ENCODE assay signal across 23 cellular contexts in genomic region chr7:89339748-89340147, GRCh38.
DNase-seq lines count a peak whose midpoint lies in the region; ATAC-seq, FAIRE-seq and TF ChIP-seq lines count a peak whose summit lies in the region.
"Had no signal": no experiment of that assay in that cellular context is flagged by ENCODE, and none has a peak within 500 bp of the region (broad histone marks: within the 10 kb centered on the region; RNA-seq: fewer than 3 reads in every experiment).

No MANE protein-coding gene starts in this region.

- intact Hi-C loops in HepG2 (cut with micrococcal nuclease; ENCODE audit: unreplicated experiment) (no loop called here), right lobe of liver (cut with DNase I) (no loop called here), K562 (cut with micrococcal nuclease) (no loop called here), PC-3 (cut with micrococcal nuclease) (loop anchor here (5.0 to 10.0 kb wide), 2 partner anchors 433 to 775 kb away; no protein-coding TSS in a partner anchor)

- H3K4me2 ChIP-seq in HepG2 (ENCODE audit: low read depth, low read length) (no peak overlapping the region), GM23338 (no peak overlapping the region), K562 (ENCODE audit: insufficient read depth, low read length) (no peak overlapping the region), neuronal stem cell (ENCODE audit: insufficient read depth, low read length, poor library complexity, severe bottlenecking) (no peak overlapping the region), PC-3 (ENCODE audit: low read length) (no peak overlapping the region)
- H3K4me2 ChIP-seq: BLaER1 had no signal

- H3K9ac ChIP-seq in HepG2 (ENCODE audit: insufficient read depth, low read depth, low read length) = no peak overlapping the region
- H3K9ac ChIP-seq in K562 (ENCODE audit: insufficient read depth in 1 of 2, low read depth in 2 of 2, low read length in 2 of 2) = no peak overlapping the region
- no peak overlapping the region for H3K9ac ChIP-seq in neuronal stem cell (ENCODE audit: low read depth, low read length, poor library complexity)
- H3K9ac ChIP-seq in PC-3 (ENCODE audit: low read length) = no peak overlapping the region
- H3K9ac ChIP-seq: BLaER1 had no signal

- peaks cover 25% of the 10 kb centered on the region for H3K4me1 Mint-ChIP-seq in GM23338

- H3K27me3 ChIP-seq in HepG2 (ENCODE audit: control insufficient read depth in 1 of 2, insufficient read depth in 2 of 2, low read length in 2 of 2) (no peaks in the 10 kb centered on the region), right lobe of liver (no peaks in the 10 kb centered on the region), GM23338 (ENCODE audit: insufficient read depth) (no peaks in the 10 kb centered on the region), K562 (ENCODE audit: control insufficient read depth in 2 of 2, insufficient read depth in 2 of 2, low read length in 2 of 2) (no peaks in the 10 kb centered on the region), neuronal stem cell (ENCODE audit: control insufficient read depth in 3 of 3, insufficient read depth in 3 of 3, low read depth in 1 of 3, low read length in 3 of 3) (no peaks in the 10 kb centered on the region), PC-3 (ENCODE audit: low read length) (no peaks in the 10 kb centered on the region)
- H3K27me3 ChIP-seq: BE2C, BLaER1 had no signal

- H3K27me3 Mint-ChIP-seq in GM23338 (ENCODE audit: insufficient read depth, low read depth, poor library complexity) = peaks cover 3% of the 10 kb centered on the region
- H3K27me3 Mint-ChIP-seq: CD4-positive, alpha-beta T cell had no signal

- DNase-seq in HepG2 (ENCODE audit: low spot score) (no peak), right lobe of liver (no peak), GM23338 (ENCODE audit: low spot score) (no peak), K562 (ENCODE audit: extremely low read depth in 1 of 4, low spot score in 3 of 4) (no peak), neuronal stem cell (ENCODE audit: low spot score) (no peak), NCI-H446 treated with DMSO at 0.1 percent for 48 hours (lab: John Stamatoyannopoulos, UW) (no peak), C1 segment of cervical spinal cord (lab: John Stamatoyannopoulos, UW) (no peak), PC-3 (no peak)
- DNase-seq: 8988T; BE2C; Caco-2; Calu3; CD4-positive, alpha-beta T cell; CD8-positive, alpha-beta T cell; DMS79 treated with DMSO at 0.1 percent for 48 hours; GF-D8 had no signal

- TF ChIP-seq CTCF in HepG2 (CRISPR knock-in tag; IDR thresholded peaks at IDR 0.05) = no peak
- no peak for TF ChIP-seq CTCF in right lobe of liver (IDR thresholded peaks at IDR 0.05)
- TF ChIP-seq CTCF in GM23338 (conservative IDR thresholded peaks at IDR 0.05; ENCODE audit: low read depth in 2 of 2) = no peak
- no peak for TF ChIP-seq CTCF in K562 (IDR thresholded peaks at IDR 0.05 in 2 of 3, conservative IDR thresholded peaks at IDR 0.05 in 1 of 3; ENCODE audit: insufficient read depth in 2 of 3, low read depth in 1 of 3, low read length in 3 of 3)
- no peak for TF ChIP-seq CTCF in PC-3 (conservative IDR thresholded peaks at IDR 0.05; ENCODE audit: low read depth, low read length)

- H4K20me1 ChIP-seq in HepG2 (ENCODE audit: insufficient read depth, low read length) (no peaks in the 10 kb centered on the region), GM23338 (replicated peaks; ENCODE audit: insufficient read depth) (no peaks in the 10 kb centered on the region), K562 (replicated peaks; ENCODE audit: control insufficient read depth, insufficient read depth, low read length) (no peaks in the 10 kb centered on the region), PC-3 (ENCODE audit: low read length) (no peaks in the 10 kb centered on the region)
- H4K20me1 ChIP-seq: BLaER1 had no signal

- H3K23ac ChIP-seq in neuronal stem cell (ENCODE audit: low read depth, low read length, poor library complexity) = no peak overlapping the region

- POLR2A ChIA-PET in HepG2 (lab: Yijun Ruan, JAX) (no interaction called here), K562 (lab: Yijun Ruan, JAX) (no interaction called here), PC-3 (lab: Charles Lee; ENCODE audit: unreplicated experiment) (no interaction called here)

- no peaks in the 10 kb centered on the region for H3K79me1 ChIP-seq in neuronal stem cell (ENCODE audit: low read depth, low read length)

- H3K18ac ChIP-seq in neuronal stem cell (ENCODE audit: low read length) = no peak overlapping the region

- BruUV-seq in HepG2 (replicated peaks; lab: Mats Ljungman, UMichigan) = no TSS peak
- BruUV-seq in K562 (replicated peaks; lab: Mats Ljungman, UMichigan) = no TSS peak
- BruUV-seq in PC-3 (replicated peaks; lab: Mats Ljungman, UMichigan) = no TSS peak

- H3K9me3 ChIP-seq in HepG2 (ENCODE audit: low read length) = no peaks in the 10 kb centered on the region
- H3K9me3 ChIP-seq in right lobe of liver = no peaks in the 10 kb centered on the region
- no peaks in the 10 kb centered on the region for H3K9me3 ChIP-seq in K562 (replicated peaks; ENCODE audit: control insufficient read depth, insufficient read depth, low read depth, low read length)
- no peaks in the 10 kb centered on the region for H3K9me3 ChIP-seq in neuronal stem cell (replicated peaks in 1 of 2; ENCODE audit: control insufficient read depth in 2 of 2, insufficient read depth in 1 of 2, low read depth in 1 of 2, low read length in 2 of 2)
- no peaks in the 10 kb centered on the region for H3K9me3 ChIP-seq in PC-3 (ENCODE audit: low read length)
- H3K9me3 ChIP-seq: BE2C, BLaER1, Caco-2 had no signal

- no peaks in the 10 kb centered on the region for H3K9me1 ChIP-seq in K562 (ENCODE audit: control insufficient read depth, insufficient read depth, low read length)

- H2AFZ ChIP-seq in HepG2 (ENCODE audit: low read length) (no peak overlapping the region), GM23338 (peak overlapping the region; percentile 9; the same call in 1 of the 2 replicates), K562 (ENCODE audit: low read depth, low read length) (no peak overlapping the region), neuronal stem cell (ENCODE audit: low read length) (peak overlapping the region; percentile 24), PC-3 (ENCODE audit: low read length) (no peak overlapping the region)

- H2BK15ac ChIP-seq in neuronal stem cell (ENCODE audit: low read length) = no peak overlapping the region

- no peak overlapping the region for H3K27ac Mint-ChIP-seq in GM23338
- H3K27ac Mint-ChIP-seq: CD4-positive, alpha-beta T cell; CD8-positive, alpha-beta T cell had no signal

- H2BK5ac ChIP-seq in neuronal stem cell (ENCODE audit: low read length) = no peak overlapping the region

- FAIRE-seq in HepG2 (lab: Jason Lieb, UNC) = no peak
- FAIRE-seq in K562 (lab: Jason Lieb, UNC) = no peak
- FAIRE-seq: A204.1, D721Med, G401.6, GM12891, GM19239 had no signal

- TF ChIP-seq RAD21 in HepG2 (CRISPR knock-in tag; IDR thresholded peaks at IDR 0.05) = no peak
- TF ChIP-seq RAD21 in K562 (CRISPR knock-in tag; conservative IDR thresholded peaks at IDR 0.05 in 1 of 2, IDR thresholded peaks at IDR 0.05 in 1 of 2) = no peak

- no peak overlapping the region for H4K91ac ChIP-seq in neuronal stem cell (ENCODE audit: low read depth, low read length, poor library complexity)

- no peak overlapping the region for H3K27ac ChIP-seq in HepG2 (ENCODE audit: extremely low read length, insufficient read depth, low read length)
- H3K27ac ChIP-seq in right lobe of liver = no peak overlapping the region
- H3K27ac ChIP-seq in GM23338 (ENCODE audit: low read depth) = no peak overlapping the region
- no peak overlapping the region for H3K27ac ChIP-seq in K562 (ENCODE audit: extremely low read depth, low read depth, low read length)
- H3K27ac ChIP-seq in neuronal stem cell (replicated peaks; ENCODE audit: low read length) = no peak overlapping the region
- no peak overlapping the region for H3K27ac ChIP-seq in PC-3 (ENCODE audit: low read length)
- H3K27ac ChIP-seq: BLaER1, C4-2B had no signal

- TF ChIP-seq POLR2A in HepG2 (IDR thresholded peaks at IDR 0.05; ENCODE audit: insufficient read depth in 1 of 2, low read depth in 2 of 2, low read length in 2 of 2) = no peak
- no peak for TF ChIP-seq POLR2A in right lobe of liver (IDR thresholded peaks at IDR 0.05)
- no peak for TF ChIP-seq POLR2A in K562 (conservative IDR thresholded peaks at IDR 0.05)

- CTCF ChIA-PET in HepG2 (lab: Yijun Ruan, JAX; ENCODE audit: low intra/inter-chr PET ratio, low total read pairs) (no interaction called here), K562 (lab: Yijun Ruan, JAX; ENCODE audit: low intra/inter-chr PET ratio) (no interaction called here), PC-3 (lab: Charles Lee) (no interaction called here)

- no peak overlapping the region for H2BK120ac ChIP-seq in neuronal stem cell (ENCODE audit: low read depth, low read length)

- H3K4me3 ChIP-seq in HepG2 (replicated peaks in 1 of 3; ENCODE audit: insufficient read depth in 1 of 3, low read depth in 2 of 3, low read length in 3 of 3) (no peak overlapping the region), right lobe of liver (no peak overlapping the region), GM23338 (no peak overlapping the region), K562 (no peak overlapping the region), neuronal stem cell (ENCODE audit: low read length in 2 of 2) (no peak overlapping the region), PC-3 (ENCODE audit: low read length) (no peak overlapping the region)
- H3K4me3 ChIP-seq: BLaER1 had no signal

- no peaks in the 10 kb centered on the region for H3K79me2 ChIP-seq in HepG2 (ENCODE audit: insufficient read depth, low read length)
- H3K79me2 ChIP-seq in GM23338 (replicated peaks; ENCODE audit: insufficient read depth) = no peaks in the 10 kb centered on the region
- H3K79me2 ChIP-seq in K562 (ENCODE audit: control insufficient read depth, insufficient read depth, low read length) = no peaks in the 10 kb centered on the region
- H3K79me2 ChIP-seq in PC-3 (ENCODE audit: low read length) = no peaks in the 10 kb centered on the region

- no peaks in the 10 kb centered on the region for H3K36me3 Mint-ChIP-seq in GM23338 (ENCODE audit: low read depth)
- H3K36me3 Mint-ChIP-seq: CD8-positive, alpha-beta T cell had no signal

- H3K9me2 ChIP-seq in GM23338 (ENCODE audit: insufficient read depth) = no peaks in the 10 kb centered on the region
- no peaks in the 10 kb centered on the region for H3K9me2 ChIP-seq in PC-3 (replicated peaks; ENCODE audit: low read length)

- no peaks in the 10 kb centered on the region for H3K36me3 ChIP-seq in HepG2 (replicated peaks in 1 of 2; ENCODE audit: control insufficient read depth in 1 of 2, insufficient read depth in 2 of 2, low read length in 2 of 2)
- no peaks in the 10 kb centered on the region for H3K36me3 ChIP-seq in right lobe of liver
- no peaks in the 10 kb centered on the region for H3K36me3 ChIP-seq in GM23338 (ENCODE audit: insufficient read depth)
- no peaks in the 10 kb centered on the region for H3K36me3 ChIP-seq in K562 (ENCODE audit: control insufficient read depth, insufficient read depth, low read length)
- H3K36me3 ChIP-seq in neuronal stem cell (replicated peaks in 1 of 2; ENCODE audit: control insufficient read depth in 2 of 2, insufficient read depth in 2 of 2, low read length in 2 of 2) = no peaks in the 10 kb centered on the region
- no peaks in the 10 kb centered on the region for H3K36me3 ChIP-seq in PC-3 (ENCODE audit: low read depth, low read length)
- H3K36me3 ChIP-seq: BE2C, BLaER1 had no signal

- H3K4me1 ChIP-seq in HepG2 (ENCODE audit: insufficient read depth, low read length) (no peaks in the 10 kb centered on the region), right lobe of liver (no peaks in the 10 kb centered on the region), GM23338 (ENCODE audit: insufficient read depth) (peaks cover 11% of the 10 kb centered on the region; the same call in 1 of the 2 replicates), K562 (replicated peaks in 1 of 2; ENCODE audit: control insufficient read depth in 2 of 2, insufficient read depth in 2 of 2, low read length in 2 of 2) (no peaks in the 10 kb centered on the region), neuronal stem cell (ENCODE audit: control insufficient read depth in 2 of 2, insufficient read depth in 1 of 2, low read depth in 1 of 2, low read length in 2 of 2) (no peaks in the 10 kb centered on the region), PC-3 (ENCODE audit: insufficient read depth, low read length) (no peaks in the 10 kb centered on the region)
- H3K4me1 ChIP-seq: BE2C, BLaER1, Caco-2 had no signal

- 0% methylated on average over 3 of the region's 3 CpGs for WGBS in HepG2 (ENCODE audit: low lambda C conversion rate)
- WGBS in right lobe of liver (ENCODE audit: insufficient coverage, low coverage, low lambda C conversion rate, missing lambda C conversion rate) = 28% methylated on average over 3 of the region's 3 CpGs
- WGBS in K562 (ENCODE audit: insufficient coverage, low coverage, missing lambda C conversion rate) = 1% methylated on average over 3 of the region's 3 CpGs
- no CpG with 5 or more reads among the region's 3 CpGs for WGBS in neuronal stem cell (ENCODE audit: extremely low coverage in 2 of 2, insufficient read length in 2 of 2, insufficient replicate concordance in 1 of 2), 2 donors

- no peak overlapping the region for H3K4ac ChIP-seq in neuronal stem cell (ENCODE audit: low read length)

- no peak overlapping the region for H3K4me3 Mint-ChIP-seq in GM23338
- H3K4me3 Mint-ChIP-seq: CD4-positive, alpha-beta T cell; CD8-positive, alpha-beta T cell had no signal

- no peak overlapping the region for H2BK12ac ChIP-seq in neuronal stem cell (ENCODE audit: low read length)

- in situ Hi-C loops in HepG2 (cut with HindIII; ENCODE audit: extremely low pct_ligation_motif_present, low pct_unique_long_range_greater_than_20kb) (no loop called here), K562 (cut with MboI) (no loop called here)

- no peak for TF ChIP-seq EP300 in HepG2 (IDR thresholded peaks at IDR 0.05; ENCODE audit: low read depth in 2 of 2, low read length in 2 of 2)
- TF ChIP-seq EP300 in HepG2 (CRISPR knock-in tag; IDR thresholded peaks at IDR 0.05; ENCODE audit: borderline replicate concordance) = no peak
- TF ChIP-seq EP300 in K562 (IDR thresholded peaks at IDR 0.05; ENCODE audit: low read length) = no peak

- no peak overlapping the region for H3K14ac ChIP-seq in neuronal stem cell (ENCODE audit: low read length)

- no peaks in the 10 kb centered on the region for H3K9me3 Mint-ChIP-seq in GM23338
- H3K9me3 Mint-ChIP-seq: CD4-positive, alpha-beta T cell; CD8-positive, alpha-beta T cell had no signal

- ATAC-seq in HepG2 (no peak), right lobe of liver (no peak), GM23338 (no peak), K562 (no peak), PC-3 (no peak)
- ATAC-seq: CD8-positive, alpha-beta T cell had no signal

- no peaks in the 10 kb centered on the region for H3F3A ChIP-seq in GM23338 (replicated peaks; ENCODE audit: low read depth)
- H3F3A ChIP-seq in PC-3 (ENCODE audit: low read length, unreplicated experiment) = no peaks in the 10 kb centered on the region

- no peak overlapping the region for H4K8ac ChIP-seq in neuronal stem cell (ENCODE audit: low read depth, low read length)

- H2AK5ac ChIP-seq in neuronal stem cell (ENCODE audit: low read depth, low read length) = no peak overlapping the region

Comparison
In these comparisons a context has a peak if more than half of its experiments do, and no peak if none do; other contexts are left out.
1. H2AFZ ChIP-seq: peak in GM23338 (single experiment) and neuronal stem cell (single experiment); none in HepG2 (single experiment), K562 (single experiment) and PC-3 (single experiment).
2. Of the 241 proteins assayed by ChIP-seq in both HepG2 and K562: peak only in HepG2: none; only in K562: none; in both: MAFF and MAFK; in neither: 239.